Comparison of ENCODE assay signal across 8 cellular contexts in the genomic region with DNA sequence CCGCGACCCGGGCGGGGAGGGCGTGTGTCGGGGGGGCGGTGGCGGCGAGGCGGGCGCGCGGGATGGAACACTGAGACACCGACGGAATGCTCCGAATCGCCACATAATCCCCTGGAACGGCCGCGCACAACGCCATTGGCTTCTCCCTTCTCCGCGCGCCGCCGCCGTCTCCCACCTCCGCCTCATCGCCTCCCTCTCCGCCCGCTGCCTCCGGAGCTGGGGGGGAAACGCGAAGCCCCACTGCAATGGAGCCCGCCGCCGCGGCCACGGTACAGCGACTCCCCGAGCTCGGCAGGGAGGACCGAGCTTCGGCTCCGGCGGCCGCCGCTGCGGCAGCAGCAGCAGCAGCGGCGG. TPM values are rescaled to one million over a fixed set of nuclear protein-coding genes. Genes with fewer than 3 reads are reported as not detected.
DNase-seq lines count a peak whose midpoint lies in the region; ATAC-seq and TF ChIP-seq lines count a peak whose summit lies in the region.

PHLPP1 (plus strand) TSS at position 103 of the 354 bp plus-strand sequence; CDS start at position 246, 143 bp downstream.

- DNase-seq in HFF-Myc (ENCODE audit: extremely low read depth, low read depth) = no peak
- DNase-seq in Peyer's patch = no peak
- DNase-seq in hepatic stellate cell (ENCODE audit: low spot score) = no peak
- no peak for DNase-seq in NK-92 (lab: John Stamatoyannopoulos, UW; ENCODE audit: unreplicated experiment)
- DNase-seq in HEK293T (ENCODE audit: extremely low spot score) = no peak

- no peaks in the 10 kb centered on the region for H3K79me2 ChIP-seq in parathyroid adenoma

- peak within 1 kb of the TSS; percentile 91 for H2AFZ ChIP-seq in parathyroid adenoma

- peak within 1 kb of the TSS; percentile 93 to 99 (median 96) for H3K27ac ChIP-seq in Peyer's patch
- H3K27ac ChIP-seq in parathyroid adenoma = peak within 1 kb of the TSS; percentile 89

- POLR2A ChIA-PET in HEK293T (lab: Yijun Ruan, JAX) = interaction anchor here (0.8 kb wide), 3 partner anchors 23 to 265 kb away, joined by 3 read pairs; no protein-coding TSS in a partner anchor

- TF ChIP-seq POLR2A in Peyer's patch (IDR thresholded peaks at IDR 0.05) = peak in 1 of 2 donors; percentile 60

- H3K27me3 ChIP-seq in Peyer's patch (no peaks in the 10 kb centered on the region), parathyroid adenoma (ENCODE audit: control insufficient read depth, insufficient read depth, low read length) (no peaks in the 10 kb centered on the region)

- peak; percentile 1 for ATAC-seq in GM18517 (IDR thresholded peaks at IDR 0.05; ENCODE audit: unreplicated experiment)
- ATAC-seq in esophagus mucosa = no peak

- no peak for TF ChIP-seq CTCF in HFF-Myc (IDR thresholded peaks at IDR 0.05; ENCODE audit: low read depth, low read length, missing control alignments)
- no peak for TF ChIP-seq CTCF in Peyer's patch (IDR thresholded peaks at IDR 0.05)
- TF ChIP-seq CTCF in parathyroid adenoma (IDR thresholded peaks at IDR 0.05) = no peak

- CTCF ChIA-PET in HEK293T (lab: Yijun Ruan, JAX) = interaction anchor here (0.7 to 0.8 kb wide), 3 partner anchors 13 to 439 kb away, joined by 3 to 4 read pairs (median 3); no protein-coding TSS in a partner anchor

- H3K4me1 ChIP-seq in Peyer's patch = peaks cover 0 to 11% (median 3%) of the 10 kb centered on the region in 4 donors
- peaks cover 17% of the 10 kb centered on the region for H3K4me1 ChIP-seq in parathyroid adenoma

- H3K9me3 ChIP-seq in Peyer's patch = no peaks in the 10 kb centered on the region
- H3K9me3 ChIP-seq in parathyroid adenoma (ENCODE audit: control insufficient read depth, low read length) = no peaks in the 10 kb centered on the region

- no peaks in the 10 kb centered on the region for H3K36me3 ChIP-seq in Peyer's patch
- no peaks in the 10 kb centered on the region for H3K36me3 ChIP-seq in parathyroid adenoma (ENCODE audit: control insufficient read depth, insufficient read depth, low read length)

- H3K9ac ChIP-seq in parathyroid adenoma = no peak within 1 kb of the TSS

- H3K4me2 ChIP-seq in parathyroid adenoma (ENCODE audit: low read length) = peak within 1 kb of the TSS; percentile 69

- peak within 1 kb of the TSS; percentile 51 for H3K4me3 ChIP-seq in HFF-Myc (replicated peaks; ENCODE audit: low read depth, low read length)
- H3K4me3 ChIP-seq in Peyer's patch = peak within 1 kb of the TSS; percentile 58 to 82 (median 74)
- H3K4me3 ChIP-seq in parathyroid adenoma (ENCODE audit: low read depth, low read length) = peak within 1 kb of the TSS; percentile 56

TF ChIP-seq in HEK293T, 16 proteins besides CTCF, POLR2A, EP300 and RAD21:
- TF ChIP-seq ELF4 (IDR thresholded peaks at IDR 0.05) (no peak), CTBP1 (IDR thresholded peaks at IDR 0.05; ENCODE audit: borderline replicate concordance) (no peak), ZNF384 (IDR thresholded peaks at IDR 0.05) (no peak), SP1 (IDR thresholded peaks at IDR 0.05) (no peak), FOXA1 (IDR thresholded peaks at IDR 0.05) (no peak), NFRKB (IDR thresholded peaks at IDR 0.05) (no peak), HDGF (IDR thresholded peaks at IDR 0.05; ENCODE audit: borderline replicate concordance) (no peak), TARDBP (IDR thresholded peaks at IDR 0.05) (no peak), LEF1 (IDR thresholded peaks at IDR 0.05; ENCODE audit: borderline replicate concordance) (no peak), SUZ12 (IDR thresholded peaks at IDR 0.05) (no peak), FOXM1 (IDR thresholded peaks at IDR 0.05; ENCODE audit: borderline replicate concordance) (no peak), BHLHE40 (IDR thresholded peaks at IDR 0.05; ENCODE audit: borderline replicate concordance) (no peak), FOXK2 (IDR thresholded peaks at IDR 0.05) (no peak), ARNT (IDR thresholded peaks at IDR 0.05) (no peak), L3MBTL2 (conservative IDR thresholded peaks at IDR 0.05) (no peak)
- TF ChIP-seq, protein P1, sequence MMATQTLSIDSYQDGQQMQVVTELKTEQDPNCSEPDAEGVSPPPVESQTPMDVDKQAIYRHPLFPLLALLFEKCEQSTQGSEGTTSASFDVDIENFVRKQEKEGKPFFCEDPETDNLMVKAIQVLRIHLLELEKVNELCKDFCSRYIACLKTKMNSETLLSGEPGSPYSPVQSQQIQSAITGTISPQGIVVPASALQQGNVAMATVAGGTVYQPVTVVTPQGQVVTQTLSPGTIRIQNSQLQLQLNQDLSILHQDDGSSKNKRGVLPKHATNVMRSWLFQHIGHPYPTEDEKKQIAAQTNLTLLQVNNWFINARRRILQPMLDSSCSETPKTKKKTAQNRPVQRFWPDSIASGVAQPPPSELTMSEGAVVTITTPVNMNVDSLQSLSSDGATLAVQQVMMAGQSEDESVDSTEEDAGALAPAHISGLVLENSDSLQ (IDR thresholded peaks at IDR 0.05) = no peak

RNA-seq across cellular contexts. Expression of gene PHLPP1, which starts in this region (rescaled TPM):
- total RNA-seq in Peyer's patch = 10 to 100 TPM; 15.7 to 21.8 (median 20.5) TPM
- total RNA-seq in esophagus mucosa = 17.7 TPM
